In genomic region chr5:6716634-6717149, GRCh38 we compare ENCODE assay signal across 10 cellular contexts. TPM values are rescaled to one million over a fixed set of nuclear protein-coding genes. Genes with fewer than 3 reads are reported as not detected.
DNase-seq lines count a peak whose midpoint lies in the region; ATAC-seq and TF ChIP-seq lines count a peak whose summit lies in the region.
"Had no signal": no experiment of that assay in that cellular context is flagged by ENCODE, and none has a peak within 500 bp of the region (broad histone marks: within the 10 kb centered on the region; RNA-seq: fewer than 3 reads in every experiment).

No MANE protein-coding gene starts in this region.

- H3K27me3 Mint-ChIP-seq in activated CD4-positive, alpha-beta T cell treated with anti-CD3 and anti-CD28 coated beads, Interleukin-2, amount 10 ng/mL, durations not matched to agents 24 days and 14 days = no peaks in the 10 kb centered on the region
- H3K27me3 Mint-ChIP-seq in T-helper 17 cell = no peaks in the 10 kb centered on the region

- TF ChIP-seq CTCF in fibroblast of pulmonary artery (IDR thresholded peaks at IDR 0.05; ENCODE audit: low read length, missing control alignments) = no peak

- intact Hi-C loops in activated CD4-positive, alpha-beta T cell treated with anti-CD3 and anti-CD28 coated beads, Interleukin-2, amount 10 ng/mL, durations not matched to agents 24 days and 14 days (cut with micrococcal nuclease) = loop anchor here (10.0 kb wide), 1 partner anchor 1222 kb away; no protein-coding TSS in a partner anchor

- peaks cover 62% of the 10 kb centered on the region for H3K4me1 Mint-ChIP-seq in activated CD4-positive, alpha-beta T cell treated with anti-CD3 and anti-CD28 coated beads, Interleukin-2, amount 10 ng/mL, durations not matched to agents 24 days and 14 days
- H3K4me1 Mint-ChIP-seq in T-helper 17 cell = peaks cover 59% of the 10 kb centered on the region
- H3K4me1 Mint-ChIP-seq in stimulated activated effector memory CD8-positive, alpha-beta T cell treated with anti-CD3 and anti-CD28 coated beads, Interleukin-12 subunit alpha, Interleukin-12 subunit beta, amount 100 ng/mL, for 72 hours = peaks cover 74% of the 10 kb centered on the region

- H3K9me3 ChIP-seq in T-helper 17 cell (ENCODE audit: control insufficient read depth, low read length, poor library complexity, severe bottlenecking) = no peaks in the 10 kb centered on the region
- H3K9me3 ChIP-seq: SJSA1 had no signal

- peaks cover 30% of the 10 kb centered on the region for H3K36me3 Mint-ChIP-seq in activated CD4-positive, alpha-beta T cell treated with anti-CD3 and anti-CD28 coated beads, Interleukin-2, amount 10 ng/mL, durations not matched to agents 24 days and 14 days (ENCODE audit: low read depth)
- no peaks in the 10 kb centered on the region for H3K36me3 Mint-ChIP-seq in T-helper 17 cell (ENCODE audit: low read depth)
- peaks cover 53% of the 10 kb centered on the region for H3K36me3 Mint-ChIP-seq in stimulated activated effector memory CD8-positive, alpha-beta T cell treated with anti-CD3 and anti-CD28 coated beads, Interleukin-12 subunit alpha, Interleukin-12 subunit beta, amount 100 ng/mL, for 72 hours

- peak; percentile 56 for DNase-seq in activated CD4-positive, alpha-beta T cell treated with anti-CD3 and anti-CD28 coated beads, Interleukin-2, amount 10 ng/mL, durations not matched to agents 24 days and 14 days
- DNase-seq in activated CD4-positive, alpha-beta T cell treated with anti-CD3 and anti-CD28 coated beads for 1 hour = no peak
- DNase-seq in T-helper 17 cell (no peak), fibroblast of pulmonary artery (ENCODE audit: low read depth) (no peak), DMS153 treated with DMSO at 0.1 percent for 48 hours (lab: John Stamatoyannopoulos, UW; ENCODE audit: unreplicated experiment) (no peak)
- DNase-seq in stimulated activated effector memory CD8-positive, alpha-beta T cell treated with anti-CD3 and anti-CD28 coated beads, Interleukin-12 subunit alpha, Interleukin-12 subunit beta, amount 100 ng/mL, for 72 hours (ENCODE audit: low spot score in 2 of 2) = peak in 1 of 2 donors; percentile 48
- DNase-seq: NCI-H1092 treated with DMSO at 0.1 percent for 48 hours had no signal

- H3K9me3 Mint-ChIP-seq in activated CD4-positive, alpha-beta T cell treated with anti-CD3 and anti-CD28 coated beads, Interleukin-2, amount 10 ng/mL, durations not matched to agents 24 days and 14 days = no peaks in the 10 kb centered on the region
- no peaks in the 10 kb centered on the region for H3K9me3 Mint-ChIP-seq in stimulated activated effector memory CD8-positive, alpha-beta T cell treated with anti-CD3 and anti-CD28 coated beads, Interleukin-12 subunit alpha, Interleukin-12 subunit beta, amount 100 ng/mL, for 72 hours

- peak overlapping the region; percentile 67 for H3K27ac Mint-ChIP-seq in activated CD4-positive, alpha-beta T cell treated with anti-CD3 and anti-CD28 coated beads, Interleukin-2, amount 10 ng/mL, durations not matched to agents 24 days and 14 days
- H3K27ac Mint-ChIP-seq in T-helper 17 cell = peak overlapping the region; percentile 86
- H3K27ac Mint-ChIP-seq in stimulated activated effector memory CD8-positive, alpha-beta T cell treated with anti-CD3 and anti-CD28 coated beads, Interleukin-12 subunit alpha, Interleukin-12 subunit beta, amount 100 ng/mL, for 72 hours = peak overlapping the region; percentile 63

- H3K4me3 ChIP-seq in fibroblast of pulmonary artery (replicated peaks; ENCODE audit: low read depth, low read length) = peak overlapping the region; percentile 70

- H3K4me3 Mint-ChIP-seq in activated CD4-positive, alpha-beta T cell treated with anti-CD3 and anti-CD28 coated beads, Interleukin-2, amount 10 ng/mL, durations not matched to agents 24 days and 14 days = peak overlapping the region; percentile 91
- H3K4me3 Mint-ChIP-seq in T-helper 17 cell = peak overlapping the region; percentile 93
- peak overlapping the region; percentile 78 for H3K4me3 Mint-ChIP-seq in stimulated activated effector memory CD8-positive, alpha-beta T cell treated with anti-CD3 and anti-CD28 coated beads, Interleukin-12 subunit alpha, Interleukin-12 subunit beta, amount 100 ng/mL, for 72 hours

- ATAC-seq in T-helper 17 cell = no peak
- no peak for ATAC-seq in stimulated activated effector memory CD8-positive, alpha-beta T cell treated with anti-CD3 and anti-CD28 coated beads, Interleukin-12 subunit alpha, Interleukin-12 subunit beta, amount 100 ng/mL, for 72 hours
- no peak for ATAC-seq in HG02759 (IDR thresholded peaks at IDR 0.05; ENCODE audit: unreplicated experiment)
- no peak for ATAC-seq in GM18861 (IDR thresholded peaks at IDR 0.05; ENCODE audit: unreplicated experiment)

RNA-seq across cellular contexts. Expression of gene TENT4A, which starts 3.5 kb away (rescaled TPM):
- 38.8 and 43.4 TPM in 2 replicates for total RNA-seq in activated CD4-positive, alpha-beta T cell treated with anti-CD3 and anti-CD28 coated beads, Interleukin-2, amount 10 ng/mL, durations not matched to agents 24 days and 14 days
- 10 to 100 TPM; 54.7 to 59.4 TPM for total RNA-seq in T-helper 17 cell
